8 cellular contexts compared by ENCODE assay signal in genomic region chr4:88457307-88458090, GRCh38. TPM values are rescaled to one million over a fixed set of nuclear protein-coding genes. Genes with fewer than 3 reads are reported as not detected.
DNase-seq lines count a peak whose midpoint lies in the region; ATAC-seq, FAIRE-seq and TF ChIP-seq lines count a peak whose summit lies in the region.

No MANE protein-coding gene starts in this region.

- peaks cover 0 to 24% of the 10 kb centered on the region in 2 experiments; a peak in 3 of 5 replicates for H3K27me3 ChIP-seq in HepG2 (ENCODE audit: control insufficient read depth in 1 of 2, insufficient read depth in 2 of 2, low read length in 2 of 2)

- H3K36me3 ChIP-seq in SK-N-MC (ENCODE audit: insufficient read depth, low read length) (no peaks in the 10 kb centered on the region), HepG2 (replicated peaks in 1 of 2; ENCODE audit: control insufficient read depth in 1 of 2, insufficient read depth in 2 of 2, low read length in 2 of 2) (no peaks in the 10 kb centered on the region)

- no peak overlapping the region for H3K27ac ChIP-seq in SK-N-MC
- peak overlapping the region; percentile 22 for H3K27ac ChIP-seq in caudate nucleus (ENCODE audit: low read depth, low read length)
- no peak overlapping the region for H3K27ac ChIP-seq in HepG2 (ENCODE audit: extremely low read length, insufficient read depth, low read length)

- TF ChIP-seq RAD21 in HepG2 (CRISPR knock-in tag; IDR thresholded peaks at IDR 0.05) = no peak

- intact Hi-C loops in HepG2 (cut with micrococcal nuclease; ENCODE audit: unreplicated experiment) = loop anchor here (2.0 to 5.0 kb wide), 2 partner anchors 79 to 240 kb away; partner anchors contain the start of gene HERC6

- H3K4me3 ChIP-seq in SK-N-MC = peak overlapping the region; percentile 83
- H3K4me3 ChIP-seq in HepG2 (replicated peaks in 1 of 3; ENCODE audit: insufficient read depth in 1 of 3, low read depth in 2 of 3, low read length in 3 of 3) = peak overlapping the region in 2 of 3 experiments; percentile 33 to 52; a peak in 3 of 6 replicates

- no TSS peak for BruUV-seq in HepG2 (replicated peaks; lab: Mats Ljungman, UMichigan)

- H2AFZ ChIP-seq in HepG2 (ENCODE audit: low read length) = no peak overlapping the region

- H3K9me3 ChIP-seq in SK-N-MC (ENCODE audit: low read depth, low read length) (no peaks in the 10 kb centered on the region), HepG2 (ENCODE audit: low read length) (no peaks in the 10 kb centered on the region)

- FAIRE-seq in HepG2 (lab: Jason Lieb, UNC) = no peak

- no peak for TF ChIP-seq CTCF in HepG2 (CRISPR knock-in tag; IDR thresholded peaks at IDR 0.05)

- POLR2A ChIA-PET in HepG2 (lab: Yijun Ruan, JAX) = no interaction called here

- peaks cover 7% of the 10 kb centered on the region; the same call in 1 of the 2 replicates for H3K4me1 ChIP-seq in HepG2 (ENCODE audit: insufficient read depth, low read length)

- CTCF ChIA-PET in HepG2 (lab: Yijun Ruan, JAX; ENCODE audit: low intra/inter-chr PET ratio, low total read pairs) = no interaction called here

- H3K4me2 ChIP-seq in HepG2 (ENCODE audit: low read depth, low read length) = peak overlapping the region; percentile 66

- H3K9ac ChIP-seq in SK-N-MC (ENCODE audit: insufficient read length) (peak overlapping the region; percentile 38), HepG2 (ENCODE audit: insufficient read depth, low read depth, low read length) (no peak overlapping the region)

- H4K20me1 ChIP-seq in HepG2 (ENCODE audit: insufficient read depth, low read length) = no peaks in the 10 kb centered on the region

- TF ChIP-seq EP300 in HepG2 (IDR thresholded peaks at IDR 0.05; ENCODE audit: low read depth in 2 of 2, low read length in 2 of 2) (no peak), HepG2 (CRISPR knock-in tag; IDR thresholded peaks at IDR 0.05; ENCODE audit: borderline replicate concordance) (no peak)

- H3K79me2 ChIP-seq in HepG2 (ENCODE audit: insufficient read depth, low read length) = no peaks in the 10 kb centered on the region

- DNase-seq in activated T-cell treated with anti-CD3 and anti-CD28 coated beads for 24 hours (ENCODE audit: low read depth) (peak; percentile 25), SK-N-MC (ENCODE audit: low read depth, low spot score) (no peak), caudate nucleus (lab: John Stamatoyannopoulos, UW) (peak in 15 of 61 donors; percentile 7 to 62 (median 44)), HepG2 (ENCODE audit: low spot score) (no peak), SKM-1 (lab: John Stamatoyannopoulos, UW; ENCODE audit: unreplicated experiment) (no peak)
- DNase-seq in activated T-cell treated with anti-CD3 and anti-CD28 coated beads, Interleukin-2, amount 50 U/mL, for 1 hour = no peak
- peak; percentile 43 for DNase-seq in stimulated activated CD4-positive, alpha-beta T cell treated with anti-CD3 and anti-CD28 coated beads, Interleukin-4, amount 100 ng/mL, for 24 hours

- in situ Hi-C loops in HepG2 (cut with HindIII; ENCODE audit: extremely low pct_ligation_motif_present, low pct_unique_long_range_greater_than_20kb) = no loop called here

- ATAC-seq in HG02938 (IDR thresholded peaks at IDR 0.05; ENCODE audit: unreplicated experiment) (peak; percentile 48), HepG2 (peak; percentile 84)

- WGBS in HepG2 (ENCODE audit: low lambda C conversion rate) = 20% methylated on average over 22 of the region's 74 CpGs

- TF ChIP-seq POLR2A in HepG2 (IDR thresholded peaks at IDR 0.05; ENCODE audit: insufficient read depth in 1 of 2, low read depth in 2 of 2, low read length in 2 of 2) = no peak

TF ChIP-seq in HepG2, 621 proteins besides CTCF, POLR2A, EP300 and RAD21 (continues in another document):
- TF ChIP-seq, protein P1, sequence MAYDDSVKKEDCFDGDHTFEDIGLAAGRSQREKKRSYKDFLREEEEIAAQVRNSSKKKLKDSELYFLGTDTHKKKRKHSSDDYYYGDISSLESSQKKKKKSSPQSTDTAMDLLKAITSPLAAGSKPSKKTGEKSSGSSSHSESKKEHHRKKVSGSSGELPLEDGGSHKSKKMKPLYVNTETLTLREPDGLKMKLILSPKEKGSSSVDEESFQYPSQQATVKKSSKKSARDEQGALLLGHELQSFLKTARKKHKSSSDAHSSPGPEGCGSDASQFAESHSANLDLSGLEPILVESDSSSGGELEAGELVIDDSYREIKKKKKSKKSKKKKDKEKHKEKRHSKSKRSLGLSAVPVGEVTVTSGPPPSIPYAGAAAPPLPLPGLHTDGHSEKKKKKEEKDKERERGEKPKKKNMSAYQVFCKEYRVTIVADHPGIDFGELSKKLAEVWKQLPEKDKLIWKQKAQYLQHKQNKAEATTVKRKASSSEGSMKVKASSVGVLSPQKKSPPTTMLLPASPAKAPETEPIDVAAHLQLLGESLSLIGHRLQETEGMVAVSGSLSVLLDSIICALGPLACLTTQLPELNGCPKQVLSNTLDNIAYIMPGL (CRISPR knock-in tag; IDR thresholded peaks at IDR 0.05; ENCODE audit: borderline replicate concordance in 1 of 2, low read depth in 1 of 2) = 0 out of 4 replicates have a peak, but pooled peaks of 1 of the 2 experiments have one; percentile 17
- no peak for TF ChIP-seq DNMT3B (CRISPR knock-in tag; conservative IDR thresholded peaks at IDR 0.05)
- TF ChIP-seq HNF4G (IDR thresholded peaks at IDR 0.05; ENCODE audit: borderline replicate concordance, low read depth, low read length) = no peak
- no peak for TF ChIP-seq HNF4G (CRISPR knock-in tag; IDR thresholded peaks at IDR 0.05; ENCODE audit: borderline replicate concordance, low read depth)
- TF ChIP-seq ZNF615 (CRISPR knock-in tag; IDR thresholded peaks at IDR 0.05; ENCODE audit: borderline replicate concordance) = no peak
- TF ChIP-seq ZNF772 (CRISPR knock-in tag; IDR thresholded peaks at IDR 0.05) = 0 out of 2 replicates have a peak, but pooled peaks have one; percentile 11
- TF ChIP-seq ZNF597 (CRISPR knock-in tag; IDR thresholded peaks at IDR 0.05) = no peak
- TF ChIP-seq SP4 (CRISPR knock-in tag; IDR thresholded peaks at IDR 0.05) = 0 out of 2 replicates have a peak, but pooled peaks have one; percentile 13
- no peak for TF ChIP-seq IKZF5 (CRISPR knock-in tag; IDR thresholded peaks at IDR 0.05)
- no peak for TF ChIP-seq MXI1 (IDR thresholded peaks at IDR 0.05; ENCODE audit: borderline replicate concordance, low read depth, low read length)
- no peak for TF ChIP-seq U2AF1 (optimal IDR thresholded peaks at IDR 0.05; ENCODE audit: low read depth, low read length)
- no peak for TF ChIP-seq NPAS2 (CRISPR knock-in tag; IDR thresholded peaks at IDR 0.05; ENCODE audit: borderline replicate concordance)
- TF ChIP-seq ZNF383 (CRISPR knock-in tag; IDR thresholded peaks at IDR 0.05; ENCODE audit: borderline replicate concordance) = no peak
- no peak for TF ChIP-seq ZNF563 (CRISPR knock-in tag; IDR thresholded peaks at IDR 0.05)
- TF ChIP-seq CBFB (CRISPR knock-in tag; IDR thresholded peaks at IDR 0.05) = no peak
- no peak for TF ChIP-seq GFI1 (CRISPR knock-in tag; IDR thresholded peaks at IDR 0.05; ENCODE audit: borderline replicate concordance)

RNA-seq across cellular contexts. Expression of gene HERC5, which starts 0.6 kb away (rescaled TPM):
- 0.29 and 0.33 TPM in 2 replicates for total RNA-seq in HepG2 (2016; rRNA removed; fragmentation: Illumina TruSeq; extraction: Trizol)
- not detected in 2 replicates for total RNA-seq in HepG2 (2016; cell fraction: cytosol; rRNA removed; fragmentation: Illumina TruSeq; extraction: Trizol; ENCODE audit: low read depth)
- total RNA-seq in HepG2 (2016; cell fraction: insoluble cytoplasmic fraction; rRNA removed; fragmentation: Illumina TruSeq; extraction: Trizol) = 0.35 and 0.39 TPM in 2 replicates
- total RNA-seq in HepG2 (2016; cell fraction: membrane; rRNA removed; fragmentation: Illumina TruSeq; extraction: Trizol) = 0.10 and 0.12 TPM in 2 replicates
- 0.16 and 0.19 TPM in 2 replicates for total RNA-seq in HepG2 (2016; cell fraction: nucleus; rRNA removed; fragmentation: Illumina TruSeq; extraction: Trizol)
- polyA plus RNA-seq in HepG2 (2011; rRNA removed) = 0.08 and 0.13 TPM in 2 replicates
- 0.04 and 0.09 TPM in 2 replicates for polyA plus RNA-seq in HepG2 (2011; cell fraction: cytosol; rRNA removed)
- 0.14 and 0.16 TPM in 2 replicates for polyA plus RNA-seq in HepG2 (2011; cell fraction: nucleus; rRNA removed)
- 0.08 and 0.11 TPM in 2 replicates for polyA plus RNA-seq in HepG2 (2012)
- polyA plus RNA-seq in HepG2 (2016; cell fraction: cytosol; fragmentation: Illumina TruSeq; extraction: Trizol; ENCODE audit: low read depth) = 0.05 TPM in 1 of 2 replicates, not detected in the other
- 0.15 and 0.28 TPM in 2 replicates for polyA plus RNA-seq in HepG2 (2016; cell fraction: insoluble cytoplasmic fraction; fragmentation: Illumina TruSeq; extraction: Trizol; ENCODE audit: low read depth)
- polyA plus RNA-seq in HepG2 (2016; cell fraction: membrane; fragmentation: Illumina TruSeq; extraction: Trizol; ENCODE audit: low read depth) = 0.09 TPM in 1 of 2 replicates, not detected in the other
- polyA plus RNA-seq in HepG2 (2016; cell fraction: nucleus; fragmentation: Illumina TruSeq; extraction: Trizol; ENCODE audit: insufficient read depth, low read depth) = 0.26 and 0.52 TPM in 2 replicates
- 0.10 and 4.5 TPM in 2 replicates for polyA minus RNA-seq in HepG2 (2011; rRNA and poly(A)+ RNA removed; ENCODE audit: low replicate concordance)
- polyA minus RNA-seq in HepG2 (2011; cell fraction: cytosol; rRNA and poly(A)+ RNA removed) = 0.18 and 0.49 TPM in 2 replicates
- 0.25 and 0.39 TPM in 2 replicates for polyA minus RNA-seq in HepG2 (2011; cell fraction: nucleus; rRNA and poly(A)+ RNA removed)

Comparison
In these comparisons a context has a peak if more than half of its experiments do, and no peak if none do; other contexts are left out.
1. DNase-seq: peak in activated T-cell treated with anti-CD3 and anti-CD28 coated beads for 24 hours (single experiment) and stimulated activated CD4-positive, alpha-beta T cell treated with anti-CD3 and anti-CD28 coated beads, Interleukin-4, amount 100 ng/mL, for 24 hours (single experiment); none in activated T-cell treated with anti-CD3 and anti-CD28 coated beads, Interleukin-2, amount 50 U/mL, for 1 hour (single experiment), SK-N-MC (single experiment), HepG2 (single experiment) and SKM-1 (single experiment).